8 cellular contexts compared by ENCODE assay signal in genomic region chr22:17366830-17367229, GRCh38. TPM values are rescaled to one million over a fixed set of nuclear protein-coding genes. Genes with fewer than 3 reads are reported as not detected.
DNase-seq lines count a peak whose midpoint lies in the region; ATAC-seq and TF ChIP-seq lines count a peak whose summit lies in the region.

No MANE protein-coding gene starts in this region.

- no peak overlapping the region for H4K91ac ChIP-seq in neuronal stem cell (ENCODE audit: low read depth, low read length, poor library complexity)

- ATAC-seq in GM21576 (IDR thresholded peaks at IDR 0.05; ENCODE audit: unreplicated experiment): no peak
- ATAC-seq in effector memory CD8-positive, alpha-beta T cell (replicated peaks): no peak

- no peak overlapping the region for H2BK12ac ChIP-seq in neuronal stem cell (ENCODE audit: low read length)

- H3K9ac ChIP-seq in colonic mucosa (ENCODE audit: low read depth in 2 of 2, low read length in 2 of 2) (no peak overlapping the region), neuronal stem cell (ENCODE audit: low read depth, low read length, poor library complexity) (no peak overlapping the region)

- no CpG with 5 or more reads among the region's 11 CpGs for WGBS in neuronal stem cell (ENCODE audit: extremely low coverage in 2 of 2, insufficient read length in 2 of 2, insufficient replicate concordance in 1 of 2), 2 donors

- no peak overlapping the region for H3K23ac ChIP-seq in neuronal stem cell (ENCODE audit: low read depth, low read length, poor library complexity)

- H3K4me3 ChIP-seq in colonic mucosa (no peak overlapping the region), neuronal stem cell (ENCODE audit: low read length in 2 of 2) (no peak overlapping the region)

- peaks cover 3% of the 10 kb centered on the region for H3K79me1 ChIP-seq in neuronal stem cell (ENCODE audit: low read depth, low read length)

- peak overlapping the region; percentile 1 for H3K18ac ChIP-seq in neuronal stem cell (ENCODE audit: low read length)

- no peak overlapping the region for H2BK5ac ChIP-seq in neuronal stem cell (ENCODE audit: low read length)

- H3K14ac ChIP-seq in neuronal stem cell (ENCODE audit: low read length): no peak overlapping the region

- no peaks in the 10 kb centered on the region for H3K9me3 Mint-ChIP-seq in effector memory CD8-positive, alpha-beta T cell
- no peaks in the 10 kb centered on the region for H3K9me3 Mint-ChIP-seq in osteocyte (ENCODE audit: unreplicated experiment)

- H3K36me3 Mint-ChIP-seq in effector memory CD8-positive, alpha-beta T cell (ENCODE audit: insufficient read depth): no peaks in the 10 kb centered on the region
- peaks cover 3% of the 10 kb centered on the region for H3K36me3 Mint-ChIP-seq in osteocyte (ENCODE audit: unreplicated experiment)

- no peaks in the 10 kb centered on the region for H3K9me3 ChIP-seq in colonic mucosa
- no peaks in the 10 kb centered on the region for H3K9me3 ChIP-seq in neuronal stem cell (replicated peaks in 1 of 2; ENCODE audit: control insufficient read depth in 2 of 2, insufficient read depth in 1 of 2, low read depth in 1 of 2, low read length in 2 of 2)

- no peak overlapping the region for H3K4ac ChIP-seq in neuronal stem cell (ENCODE audit: low read length)

- no peak overlapping the region for H3K27ac Mint-ChIP-seq in effector memory CD8-positive, alpha-beta T cell
- no peak overlapping the region for H3K27ac Mint-ChIP-seq in osteocyte (ENCODE audit: unreplicated experiment)

- H2BK15ac ChIP-seq in neuronal stem cell (ENCODE audit: low read length): no peak overlapping the region

- H3K27ac ChIP-seq in colonic mucosa (no peak overlapping the region), neuronal stem cell (replicated peaks; ENCODE audit: low read length) (no peak overlapping the region)

- TF ChIP-seq CTCF in colonic mucosa (IDR thresholded peaks at IDR 0.05) (no peak), osteocyte (IDR thresholded peaks at IDR 0.05) (no peak)

- H3K4me1 ChIP-seq in colonic mucosa: peaks cover 3% of the 10 kb centered on the region
- peaks cover 4 to 11% of the 10 kb centered on the region in 2 donors for H3K4me1 ChIP-seq in neuronal stem cell (ENCODE audit: control insufficient read depth in 2 of 2, insufficient read depth in 1 of 2, low read depth in 1 of 2, low read length in 2 of 2)

- peaks cover 11 to 12% of the 10 kb centered on the region in 2 donors for H3K4me1 Mint-ChIP-seq in effector memory CD8-positive, alpha-beta T cell (ENCODE audit: low read depth in 2 of 2)
- H3K4me1 Mint-ChIP-seq in osteocyte (ENCODE audit: unreplicated experiment): peaks cover 13% of the 10 kb centered on the region

- H2BK120ac ChIP-seq in neuronal stem cell (ENCODE audit: low read depth, low read length): no peak overlapping the region

- H4K8ac ChIP-seq in neuronal stem cell (ENCODE audit: low read depth, low read length): no peak overlapping the region

- DNase-seq in ELF-1 (ENCODE audit: low read depth, low spot score): peak; percentile 93
- peak; percentile 81 for DNase-seq in NCI-H69 (lab: John Stamatoyannopoulos, UW)
- DNase-seq in colonic mucosa: peak; percentile 31
- DNase-seq in neuronal stem cell (ENCODE audit: low spot score): peak; percentile 40
- no peak for DNase-seq in effector memory CD8-positive, alpha-beta T cell
- DNase-seq in activated CD4-positive, CD25-positive, alpha-beta regulatory T cell (lab: John Stamatoyannopoulos, UW): no peak
- no peak for DNase-seq in osteocyte (ENCODE audit: extremely low spot score, unreplicated experiment)

- peak overlapping the region; percentile 23 for H3K4me2 ChIP-seq in neuronal stem cell (ENCODE audit: insufficient read depth, low read length, poor library complexity, severe bottlenecking)

- no peak overlapping the region for H3K4me3 Mint-ChIP-seq in effector memory CD8-positive, alpha-beta T cell
- H3K4me3 Mint-ChIP-seq in osteocyte (ENCODE audit: unreplicated experiment): no peak overlapping the region

- no peak overlapping the region for H2AFZ ChIP-seq in neuronal stem cell (ENCODE audit: low read length)

- H3K27me3 ChIP-seq in colonic mucosa (peaks cover 53% of the 10 kb centered on the region), neuronal stem cell (ENCODE audit: control insufficient read depth in 3 of 3, insufficient read depth in 3 of 3, low read depth in 1 of 3, low read length in 3 of 3) (no peaks in the 10 kb centered on the region)

- peaks cover 56 to 67% of the 10 kb centered on the region in 2 donors for H3K27me3 Mint-ChIP-seq in effector memory CD8-positive, alpha-beta T cell
- H3K27me3 Mint-ChIP-seq in osteocyte (ENCODE audit: unreplicated experiment): peaks cover 43% of the 10 kb centered on the region

- no peak overlapping the region for H2AK5ac ChIP-seq in neuronal stem cell (ENCODE audit: low read depth, low read length)

- no peaks in the 10 kb centered on the region for H3K36me3 ChIP-seq in colonic mucosa
- H3K36me3 ChIP-seq in neuronal stem cell (replicated peaks in 1 of 2; ENCODE audit: control insufficient read depth in 2 of 2, insufficient read depth in 2 of 2, low read length in 2 of 2): no peaks in the 10 kb centered on the region

- intact Hi-C loops in colonic mucosa (cut with DNase I): no loop called here

RNA-seq across cellular contexts. Expression of gene CECR2, which starts 2.4 kb away (rescaled TPM):
- total RNA-seq in colonic mucosa (under 1 TPM; 0.30 to 0.40 TPM), osteocyte (0.24 and 0.63 TPM in 2 replicates)
- polyA plus RNA-seq in neuronal stem cell (2013, experiment 1 of 2): 33.0 TPM
- polyA plus RNA-seq in neuronal stem cell (2013, experiment 2 of 2): 34.5 TPM

Comparison
In these comparisons a context has a peak if more than half of its experiments do, and no peak if none do; other contexts are left out.
1. DNase-seq: peak in ELF-1 (single experiment), NCI-H69 (single experiment), colonic mucosa (single experiment) and neuronal stem cell (single experiment); none in effector memory CD8-positive, alpha-beta T cell (0 of 3), activated CD4-positive, CD25-positive, alpha-beta regulatory T cell (0 of 4) and osteocyte (single experiment).